Comparison of ENCODE assay signal across 8 cellular contexts in the genomic region with DNA sequence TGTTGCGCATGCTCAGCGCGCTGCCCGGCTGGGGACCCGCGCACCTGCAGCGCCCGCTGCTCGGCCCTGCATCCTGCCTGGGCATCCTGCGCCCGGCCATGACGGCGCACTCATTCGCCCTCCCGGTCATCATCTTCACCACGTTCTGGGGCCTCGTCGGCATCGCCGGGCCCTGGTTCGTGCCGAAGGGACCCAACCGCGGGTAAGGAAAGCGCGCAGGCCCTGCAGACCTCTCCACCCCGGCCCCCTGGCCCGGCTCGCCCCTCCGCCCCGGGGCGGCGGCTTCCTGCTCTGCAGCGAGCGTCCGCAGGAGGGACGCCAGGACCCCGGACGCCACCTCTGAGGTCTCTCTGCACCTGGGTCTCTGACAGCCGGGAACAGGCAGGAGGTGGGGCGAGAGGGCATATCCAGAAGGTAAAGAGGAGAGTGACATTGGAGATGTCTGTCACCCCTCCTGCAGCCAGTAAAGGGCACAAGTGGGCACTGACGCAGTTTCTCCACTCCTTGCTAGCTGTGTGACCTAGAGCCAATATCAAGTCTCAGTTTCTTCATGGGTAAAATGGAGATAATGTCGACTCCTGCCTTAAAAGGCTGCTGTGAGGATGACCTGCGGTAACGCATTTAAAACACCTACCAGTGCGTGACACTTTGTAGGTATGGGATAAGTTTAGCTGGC. TPM values are rescaled to one million over a fixed set of nuclear protein-coding genes. Genes with fewer than 3 reads are reported as not detected.
A peak's percentile ranks its signal among the peaks of the same experiment; 100 is the strongest.
DNase-seq lines count a peak whose midpoint lies in the region; ATAC-seq and TF ChIP-seq lines count a peak whose summit lies in the region.

A gene (plus strand): TSS at position 2 of the 676 bp plus-strand sequence. CDS start 97 bp downstream, at position 99.

- H3K4me3 ChIP-seq in sigmoid colon = peak within 1 kb of the TSS; percentile 73 to 93 (median 82)

- TF ChIP-seq CTCF in WTC11 (IDR thresholded peaks at IDR 0.05) = no peak
- no peak for TF ChIP-seq CTCF in sigmoid colon (IDR thresholded peaks at IDR 0.05)

- intact Hi-C loops in cardiac septum (cut with DNase I) = loop anchor here (5.0 kb wide), 1 partner anchor 37 kb away; a partner anchor contains a TSS
- intact Hi-C loops in sigmoid colon (cut with DNase I) = loop anchor here (2.0 to 10.0 kb wide), 3 partner anchors 35 to 531 kb away; a partner anchor contains a TSS

- H3K9me3 Mint-ChIP-seq in activated T-cell treated with anti-CD3 and anti-CD28 coated beads, Interleukin-2, amount 50 U/mL, for 4 hours = no peaks in the 10 kb centered on the region
- no peaks in the 10 kb centered on the region for H3K9me3 Mint-ChIP-seq in WTC11

- H3K4me3 Mint-ChIP-seq in activated T-cell treated with anti-CD3 and anti-CD28 coated beads, Interleukin-2, amount 50 U/mL, for 4 hours = peak within 1 kb of the TSS; percentile 87
- peak within 1 kb of the TSS; percentile 74 for H3K4me3 Mint-ChIP-seq in WTC11

- POLR2A ChIA-PET in WTC11 (lab: Charles Lee) = no interaction called here

- H3K27me3 Mint-ChIP-seq in activated T-cell treated with anti-CD3 and anti-CD28 coated beads, Interleukin-2, amount 50 U/mL, for 4 hours (ENCODE audit: low read depth) = no peaks in the 10 kb centered on the region
- H3K27me3 Mint-ChIP-seq in WTC11 (ENCODE audit: low read depth) = peaks cover 26% of the 10 kb centered on the region

- CTCF ChIA-PET in WTC11 (lab: Charles Lee) = interaction anchor here (1.0 to 1.6 kb wide), 3 partner anchors 9 to 13 kb away, joined by 3 to 6 read pairs (median 4); no protein-coding TSS in a partner anchor

- no peaks in the 10 kb centered on the region for H3K36me3 ChIP-seq in sigmoid colon

- peaks cover 0 to 24% (median 17%) of the 10 kb centered on the region in 4 donors for H3K4me1 ChIP-seq in sigmoid colon

- TF ChIP-seq EP300 in sigmoid colon (IDR thresholded peaks at IDR 0.05) = no peak

- 6 to 8% methylated on average over 46 of the region's 46 CpGs for WGBS in sigmoid colon, 2 donors

- ATAC-seq in activated T-cell treated with anti-CD3 and anti-CD28 coated beads, Interleukin-2, amount 50 U/mL, for 4 hours = peak; percentile 31 to 32
- peak; percentile 33 for ATAC-seq in HG03095 (IDR thresholded peaks at IDR 0.05; ENCODE audit: unreplicated experiment)
- ATAC-seq in WTC11 = no peak
- no peak for ATAC-seq in HG02884 (IDR thresholded peaks at IDR 0.05; ENCODE audit: unreplicated experiment)

- H3K27me3 ChIP-seq in sigmoid colon = no peaks in the 10 kb centered on the region

- H3K27ac Mint-ChIP-seq in WTC11 = peak within 1 kb of the TSS; percentile 70

- H3K36me3 Mint-ChIP-seq in activated T-cell treated with anti-CD3 and anti-CD28 coated beads, Interleukin-2, amount 50 U/mL, for 4 hours (ENCODE audit: insufficient read depth) = peaks cover 2% of the 10 kb centered on the region
- H3K36me3 Mint-ChIP-seq in WTC11 = no peaks in the 10 kb centered on the region

- peaks cover 66% of the 10 kb centered on the region for H3K4me1 Mint-ChIP-seq in activated T-cell treated with anti-CD3 and anti-CD28 coated beads, Interleukin-2, amount 50 U/mL, for 4 hours (ENCODE audit: low read depth)
- H3K4me1 Mint-ChIP-seq in WTC11 = peaks cover 16% of the 10 kb centered on the region

- H3K27ac ChIP-seq in sigmoid colon = peak within 1 kb of the TSS; percentile 94 to 99 (median 98)

- H3K9me3 ChIP-seq in sigmoid colon = no peaks in the 10 kb centered on the region

- TF ChIP-seq POLR2A in sigmoid colon (IDR thresholded peaks at IDR 0.05) = no peak

- DNase-seq in activated T-cell treated with anti-CD3 and anti-CD28 coated beads, Interleukin-2, amount 50 U/mL, for 4 hours = no peak
- DNase-seq in activated T-cell treated with anti-CD3 and anti-CD28 coated beads, Interleukin-2, amount 50 U/mL, for 48 hours = no peak
- DNase-seq in WTC11 (ENCODE audit: low spot score) = no peak
- DNase-seq in cardiac septum (ENCODE audit: low spot score) = no peak
- DNase-seq in sigmoid colon = no peak
- no peak for DNase-seq in COR-L47 (lab: John Stamatoyannopoulos, UW)

TF ChIP-seq in WTC11, 78 proteins besides CTCF, POLR2A, EP300 and RAD21:
- TF ChIP-seq, protein P1, sequence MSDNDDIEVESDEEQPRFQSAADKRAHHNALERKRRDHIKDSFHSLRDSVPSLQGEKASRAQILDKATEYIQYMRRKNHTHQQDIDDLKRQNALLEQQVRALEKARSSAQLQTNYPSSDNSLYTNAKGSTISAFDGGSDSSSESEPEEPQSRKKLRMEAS (CRISPR knock-in tag; IDR thresholded peaks at IDR 0.05) = peak; percentile 31; the same call in 1 of the 2 replicates
- TF ChIP-seq ZNF423 (CRISPR knock-in tag; IDR thresholded peaks at IDR 0.05) = peak; percentile 82
- peak; percentile 26; the same call in 1 of the 2 replicates for TF ChIP-seq ETV6 (CRISPR knock-in tag; IDR thresholded peaks at IDR 0.05)
- TF ChIP-seq TEAD1 (CRISPR knock-in tag; IDR thresholded peaks at IDR 0.05) = 0 out of 2 replicates have a peak, but pooled peaks have one; percentile 48
- TF ChIP-seq ZNF219 (CRISPR knock-in tag; IDR thresholded peaks at IDR 0.05; ENCODE audit: borderline replicate concordance) = no peak
TF ChIP-seq in WTC11: peak in this region for 4.

RNA-seq across cellular contexts. Expression of the gene that starts here (rescaled TPM):
- 10 to 100 TPM; 36.8 to 43.2 (median 42.5) TPM for total RNA-seq in activated T-cell treated with anti-CD3 and anti-CD28 coated beads, Interleukin-2, amount 50 U/mL, for 4 hours
- total RNA-seq in WTC11 (2021) = 22.7 to 26.2 TPM (median 24.8 TPM) in 3 replicates
- total RNA-seq in cardiac septum = 80.2 TPM
- total RNA-seq in sigmoid colon = 10 to 100 TPM; 16.6 to 41.7 (median 29.9) TPM
- polyA plus RNA-seq in sigmoid colon = 10 to 100 TPM; 13.2 to 45.5 (median 22.8) TPM

Comparison
In these comparisons a context has a peak if more than half of its experiments do, and no peak if none do; other contexts are left out.
1. ATAC-seq: peak in activated T-cell treated with anti-CD3 and anti-CD28 coated beads, Interleukin-2, amount 50 U/mL, for 4 hours (2 of 2) and HG03095 (single experiment); none in WTC11 (single experiment) and HG02884 (single experiment).